ENCODE assay signal across 1 cellular context in the genomic region with DNA sequence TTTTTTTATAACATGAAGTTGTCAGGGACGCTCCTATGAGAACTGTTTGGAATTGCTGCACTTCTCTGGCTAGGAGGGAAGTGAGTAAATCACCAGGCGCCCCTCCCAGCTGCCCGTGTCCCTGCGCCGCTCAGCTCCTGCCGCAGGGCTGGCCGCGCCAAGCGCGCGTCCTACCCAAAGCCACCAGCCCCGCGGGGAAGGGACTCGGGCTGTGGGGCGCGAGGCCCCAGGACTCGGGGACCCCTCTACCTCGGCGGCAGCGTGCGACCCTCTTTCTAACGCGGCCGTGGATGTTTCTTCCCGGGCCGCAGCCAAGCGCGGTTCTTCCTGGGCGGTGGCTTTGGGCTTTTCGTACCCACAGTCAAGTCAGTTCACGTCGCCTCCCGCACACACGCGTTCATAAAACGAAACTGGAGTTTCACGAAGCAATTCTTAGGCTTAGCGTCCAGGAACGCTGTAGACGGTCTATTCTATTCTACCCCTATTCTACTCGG.
TF ChIP-seq lines count a peak whose summit lies in the region.

No MANE protein-coding gene starts in this region.

TF ChIP-seq in H1, 55 proteins besides CTCF, POLR2A, EP300 and RAD21 (continued from another document):
- TF ChIP-seq HDAC6 (IDR thresholded peaks at IDR 0.05; ENCODE audit: low read depth, low read length), result no peak
